ENCODE assay signal across 9 cellular contexts in genomic region chr6:136551103-136551502, GRCh38. TPM values are rescaled to one million over a fixed set of nuclear protein-coding genes. Genes with fewer than 3 reads are reported as not detected.
DNase-seq lines count a peak whose midpoint lies in the region; ATAC-seq, FAIRE-seq and TF ChIP-seq lines count a peak whose summit lies in the region.
"Had no signal": no experiment of that assay in that cellular context is flagged by ENCODE, and none has a peak within 500 bp of the region (broad histone marks: within the 10 kb centered on the region; RNA-seq: fewer than 3 reads in every experiment).

No MANE protein-coding gene starts in this region.

- TF ChIP-seq POLR2A in testis (IDR thresholded peaks at IDR 0.05), result no peak

- peaks cover 13% of the 10 kb centered on the region for H3K4me1 ChIP-seq in testis

- H3K9me3 ChIP-seq in testis, result no peaks in the 10 kb centered on the region

- no peaks in the 10 kb centered on the region for H3K36me3 Mint-ChIP-seq in activated T-cell treated with anti-CD3 and anti-CD28 coated beads, Interleukin-2, amount 50 U/mL, for 72 hours (ENCODE audit: insufficient read depth in 2 of 2)
- peaks cover 9% of the 10 kb centered on the region for H3K36me3 Mint-ChIP-seq in activated T-helper 1 cell treated with anti-CD3 and anti-CD28 coated beads, Interleukin-12 subunit alpha, Interleukin-12 subunit beta, Interleukin-2, Interleukin-4 antibody, amounts not matched to agents 30 ng/mL and 10 ng/mL and 1 ng/mL, durations not matched to agents 14 hours and 24 hours and 36 hours (ENCODE audit: low read depth)

- H3K36me3 ChIP-seq in testis (ENCODE audit: low read depth, missing control alignments), result no peaks in the 10 kb centered on the region

- H3K27ac Mint-ChIP-seq in activated T-cell treated with anti-CD3 and anti-CD28 coated beads, Interleukin-2, amount 50 U/mL, for 72 hours, result no peak overlapping the region
- no peak overlapping the region for H3K27ac Mint-ChIP-seq in activated T-helper 1 cell treated with anti-CD3 and anti-CD28 coated beads, Interleukin-12 subunit alpha, Interleukin-12 subunit beta, Interleukin-2, Interleukin-4 antibody, amounts not matched to agents 30 ng/mL and 10 ng/mL and 1 ng/mL, durations not matched to agents 14 hours and 24 hours and 36 hours

- 8 to 15% methylated on average over 8 of the region's 8 CpGs for WGBS in testis, 2 donors

- ATAC-seq in activated T-cell treated with anti-CD3 and anti-CD28 coated beads, Interleukin-2, amount 50 U/mL, for 72 hours (replicated peaks in 1 of 2), result no peak
- ATAC-seq in HG03175 (IDR thresholded peaks at IDR 0.05; ENCODE audit: unreplicated experiment) (no peak), HG03139 (IDR thresholded peaks at IDR 0.05; ENCODE audit: unreplicated experiment) (no peak)

- H3K27me3 ChIP-seq in testis, result no peaks in the 10 kb centered on the region

- H3K9me3 Mint-ChIP-seq in activated T-cell treated with anti-CD3 and anti-CD28 coated beads, Interleukin-2, amount 50 U/mL, for 72 hours, result no peaks in the 10 kb centered on the region
- no peaks in the 10 kb centered on the region for H3K9me3 Mint-ChIP-seq in activated T-helper 1 cell treated with anti-CD3 and anti-CD28 coated beads, Interleukin-12 subunit alpha, Interleukin-12 subunit beta, Interleukin-2, Interleukin-4 antibody, amounts not matched to agents 30 ng/mL and 10 ng/mL and 1 ng/mL, durations not matched to agents 14 hours and 24 hours and 36 hours

- peak overlapping the region; percentile 60 to 79 for H3K27ac ChIP-seq in testis

- intact Hi-C loops in activated T-helper 1 cell treated with anti-CD3 and anti-CD28 coated beads, Interleukin-12 subunit alpha, Interleukin-12 subunit beta, Interleukin-2, Interleukin-4 antibody, amounts not matched to agents 30 ng/mL and 10 ng/mL and 1 ng/mL, durations not matched to agents 14 hours and 24 hours and 36 hours (cut with micrococcal nuclease), result loop anchor here (5.0 kb wide), 1 partner anchor 174 kb away; no protein-coding TSS in a partner anchor
- intact Hi-C loops in testis (cut with DNase I; ENCODE audit: low total_unique reads), result no loop called here

- peak overlapping the region; percentile 49 to 63 for H3K4me3 Mint-ChIP-seq in activated T-cell treated with anti-CD3 and anti-CD28 coated beads, Interleukin-2, amount 50 U/mL, for 72 hours
- peak overlapping the region; percentile 37 for H3K4me3 Mint-ChIP-seq in activated T-helper 1 cell treated with anti-CD3 and anti-CD28 coated beads, Interleukin-12 subunit alpha, Interleukin-12 subunit beta, Interleukin-2, Interleukin-4 antibody, amounts not matched to agents 30 ng/mL and 10 ng/mL and 1 ng/mL, durations not matched to agents 14 hours and 24 hours and 36 hours

- DNase-seq in activated T-cell treated with anti-CD3 and anti-CD28 coated beads, Interleukin-2, amount 50 U/mL, for 72 hours, result no peak
- DNase-seq in activated T-cell treated with anti-CD3 and anti-CD28 coated beads for 4 hours (no peak), kidney glomerular epithelial cell (lab: John Stamatoyannopoulos, UW) (peak; percentile 49), testis (peak; percentile 66), RCC 7860 (ENCODE audit: low spot score) (no peak)
- no peak for DNase-seq in activated T-helper 1 cell treated with anti-CD3 and anti-CD28 coated beads, Interleukin-12 subunit alpha, Interleukin-12 subunit beta, Interleukin-2, Interleukin-4 antibody, amounts not matched to agents 30 ng/mL and 10 ng/mL and 1 ng/mL, durations not matched to agents 14 hours and 24 hours and 36 hours (ENCODE audit: low spot score)
- DNase-seq: activated CD8-positive, alpha-beta memory T cell treated with anti-CD3 and anti-CD28 coated beads, Interleukin-2, amount 50 U/mL, for 48 hours had no signal

- no peak for TF ChIP-seq CTCF in testis (IDR thresholded peaks at IDR 0.05)

- FAIRE-seq in RCC 7860 (lab: Jason Lieb, UNC), result no peak

- H3K4me1 Mint-ChIP-seq in activated T-cell treated with anti-CD3 and anti-CD28 coated beads, Interleukin-2, amount 50 U/mL, for 72 hours (ENCODE audit: low read depth), result peaks cover 4% of the 10 kb centered on the region
- H3K4me1 Mint-ChIP-seq in activated T-helper 1 cell treated with anti-CD3 and anti-CD28 coated beads, Interleukin-12 subunit alpha, Interleukin-12 subunit beta, Interleukin-2, Interleukin-4 antibody, amounts not matched to agents 30 ng/mL and 10 ng/mL and 1 ng/mL, durations not matched to agents 14 hours and 24 hours and 36 hours (ENCODE audit: low read depth), result peaks cover 15% of the 10 kb centered on the region

- peaks cover 50% of the 10 kb centered on the region for H3K27me3 Mint-ChIP-seq in activated T-cell treated with anti-CD3 and anti-CD28 coated beads, Interleukin-2, amount 50 U/mL, for 72 hours (ENCODE audit: low read depth)
- H3K27me3 Mint-ChIP-seq in activated T-helper 1 cell treated with anti-CD3 and anti-CD28 coated beads, Interleukin-12 subunit alpha, Interleukin-12 subunit beta, Interleukin-2, Interleukin-4 antibody, amounts not matched to agents 30 ng/mL and 10 ng/mL and 1 ng/mL, durations not matched to agents 14 hours and 24 hours and 36 hours (ENCODE audit: insufficient read depth), result peaks cover 46% of the 10 kb centered on the region

- peak overlapping the region; percentile 86 to 90 for H3K4me3 ChIP-seq in testis

RNA-seq across cellular contexts. Expression of gene MAP7, which starts 0.9 kb away (rescaled TPM):
- 1 to 10 TPM; 1.3 to 1.4 TPM for total RNA-seq in activated T-cell treated with anti-CD3 and anti-CD28 coated beads, Interleukin-2, amount 50 U/mL, for 72 hours
- total RNA-seq in activated T-helper 1 cell treated with anti-CD3 and anti-CD28 coated beads, Interleukin-12 subunit alpha, Interleukin-12 subunit beta, Interleukin-2, Interleukin-4 antibody, amounts not matched to agents 30 ng/mL and 10 ng/mL and 1 ng/mL, durations not matched to agents 14 hours and 24 hours and 36 hours, result 1.7 and 2.3 TPM in 2 replicates
- total RNA-seq in testis, result 10 to 100 TPM; 38.5 to 48.7 TPM
- 61.4 TPM for polyA plus RNA-seq in testis (ENCODE audit: insufficient read depth, low read depth, low replicate concordance)

Comparison
In these comparisons a context has a peak if more than half of its experiments do, and no peak if none do; other contexts are left out.
1. DNase-seq: peak in kidney glomerular epithelial cell (single experiment) and testis (single experiment); none in activated T-cell treated with anti-CD3 and anti-CD28 coated beads, Interleukin-2, amount 50 U/mL, for 72 hours (0 of 2), activated T-cell treated with anti-CD3 and anti-CD28 coated beads for 4 hours (single experiment), activated T-helper 1 cell treated with anti-CD3 and anti-CD28 coated beads, Interleukin-12 subunit alpha, Interleukin-12 subunit beta, Interleukin-2, Interleukin-4 antibody, amounts not matched to agents 30 ng/mL and 10 ng/mL and 1 ng/mL, durations not matched to agents 14 hours and 24 hours and 36 hours (single experiment) and RCC 7860 (single experiment).
2. RNA of gene MAP7, which starts 0.9 kb away (total RNA-seq): 38.5 to 48.7 TPM in testis; 1.7 to 2.3 TPM in activated T-helper 1 cell treated with anti-CD3 and anti-CD28 coated beads, Interleukin-12 subunit alpha, Interleukin-12 subunit beta, Interleukin-2, Interleukin-4 antibody, amounts not matched to agents 30 ng/mL and 10 ng/mL and 1 ng/mL, durations not matched to agents 14 hours and 24 hours and 36 hours and 1.3 to 1.4 TPM in activated T-cell treated with anti-CD3 and anti-CD28 coated beads, Interleukin-2, amount 50 U/mL, for 72 hours; every median in the first group is over 10 times any median in the second.